Comparison of ENCODE assay signal across 8 cellular contexts in the genomic region with DNA sequence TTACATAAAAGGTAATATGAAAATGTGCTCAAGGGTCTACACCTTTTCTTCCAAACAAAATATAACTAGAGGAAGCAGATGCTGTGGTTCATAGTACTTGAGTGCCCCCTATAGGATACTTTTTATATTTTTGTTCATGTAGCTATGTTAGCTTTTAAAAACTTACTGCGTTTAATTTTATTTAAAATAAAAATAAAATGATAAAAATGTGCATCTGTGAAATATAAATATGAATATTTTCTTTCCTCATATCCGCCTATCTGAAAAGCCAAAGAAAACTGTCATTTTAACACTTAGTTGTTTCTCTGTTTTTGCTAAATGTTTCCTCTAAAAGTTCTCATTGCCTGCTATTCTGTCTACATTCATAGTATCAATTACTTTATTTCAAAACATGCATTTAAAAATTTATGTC. TPM values are rescaled to one million over a fixed set of nuclear protein-coding genes. Genes with fewer than 3 reads are reported as not detected.
A peak's percentile ranks its signal among the peaks of the same experiment; 100 is the strongest.
DNase-seq lines count a peak whose midpoint lies in the region; ATAC-seq and TF ChIP-seq lines count a peak whose summit lies in the region.

No MANE protein-coding gene starts in this region.

- no peak overlapping the region for H3K23ac ChIP-seq in neuronal stem cell (ENCODE audit: low read depth, low read length, poor library complexity)

- no peak overlapping the region for H3K9ac ChIP-seq in neuronal stem cell (ENCODE audit: low read depth, low read length, poor library complexity)

- H3K36me3 ChIP-seq in neuronal stem cell (replicated peaks in 1 of 2; ENCODE audit: control insufficient read depth in 2 of 2, insufficient read depth in 2 of 2, low read length in 2 of 2): no peaks in the 10 kb centered on the region

- no peaks in the 10 kb centered on the region for H3K9me3 ChIP-seq in neuronal stem cell (replicated peaks in 1 of 2; ENCODE audit: control insufficient read depth in 2 of 2, insufficient read depth in 1 of 2, low read depth in 1 of 2, low read length in 2 of 2)

- no peaks in the 10 kb centered on the region for H3K27me3 ChIP-seq in neuronal stem cell (ENCODE audit: control insufficient read depth in 3 of 3, insufficient read depth in 3 of 3, low read depth in 1 of 3, low read length in 3 of 3)

- no peak overlapping the region for H2BK12ac ChIP-seq in neuronal stem cell (ENCODE audit: low read length)

- TF ChIP-seq CTCF in GM20000 (IDR thresholded peaks at IDR 0.05; ENCODE audit: extremely low read depth, missing control alignments) (peak; percentile 14), cardiac fibroblast (IDR thresholded peaks at IDR 0.05; ENCODE audit: low read depth, low read length) (peak; percentile 35)

- no peak overlapping the region for H2AFZ ChIP-seq in neuronal stem cell (ENCODE audit: low read length)

- no peak overlapping the region for H4K8ac ChIP-seq in neuronal stem cell (ENCODE audit: low read depth, low read length)

- no peak overlapping the region for H2BK15ac ChIP-seq in neuronal stem cell (ENCODE audit: low read length)

- no peak overlapping the region for H4K91ac ChIP-seq in neuronal stem cell (ENCODE audit: low read depth, low read length, poor library complexity)

- no peaks in the 10 kb centered on the region for H3K79me1 ChIP-seq in neuronal stem cell (ENCODE audit: low read depth, low read length)

- H3K18ac ChIP-seq in neuronal stem cell (ENCODE audit: low read length): no peak overlapping the region

- no peak overlapping the region for H2BK5ac ChIP-seq in neuronal stem cell (ENCODE audit: low read length)

- no peak overlapping the region for H3K27ac ChIP-seq in neuronal stem cell (replicated peaks; ENCODE audit: low read length)

- no peak for ATAC-seq in HG03196 (IDR thresholded peaks at IDR 0.05; ENCODE audit: unreplicated experiment)

- no peaks in the 10 kb centered on the region for H3K4me1 ChIP-seq in neuronal stem cell (ENCODE audit: control insufficient read depth in 2 of 2, insufficient read depth in 1 of 2, low read depth in 1 of 2, low read length in 2 of 2)

- no peak overlapping the region for H3K4me2 ChIP-seq in neuronal stem cell (ENCODE audit: insufficient read depth, low read length, poor library complexity, severe bottlenecking)

- DNase-seq in AML-193 (lab: John Stamatoyannopoulos, UW): peak; percentile 21 to 28
- DNase-seq in GM20000 (ENCODE audit: low spot score): no peak
- DNase-seq in NCI-H2227 treated with DMSO at 0.1 percent for 48 hours (lab: John Stamatoyannopoulos, UW): peak; percentile 25
- peak; percentile 43 to 45 for DNase-seq in cardiac fibroblast (ENCODE audit: low read depth in 2 of 2)
- peak; percentile 32 for DNase-seq in neuronal stem cell (ENCODE audit: low spot score)
- no peak for DNase-seq in NCI-H146 treated with DMSO at 0.1 percent for 48 hours (lab: John Stamatoyannopoulos, UW; ENCODE audit: unreplicated experiment)
- DNase-seq in T-helper 1 cell: no peak

- H3K4ac ChIP-seq in neuronal stem cell (ENCODE audit: low read length): no peak overlapping the region

- H2BK120ac ChIP-seq in neuronal stem cell (ENCODE audit: low read depth, low read length): no peak overlapping the region

- H3K4me3 ChIP-seq in cardiac fibroblast (replicated peaks in 1 of 2; ENCODE audit: low read depth in 2 of 2, low read length in 2 of 2) (no peak overlapping the region), neuronal stem cell (ENCODE audit: low read length in 2 of 2) (no peak overlapping the region)

- no peak overlapping the region for H2AK5ac ChIP-seq in neuronal stem cell (ENCODE audit: low read depth, low read length)

- no peak overlapping the region for H3K14ac ChIP-seq in neuronal stem cell (ENCODE audit: low read length)

- no CpG with 5 or more reads among the region's 2 CpGs for WGBS in neuronal stem cell (ENCODE audit: extremely low coverage in 2 of 2, insufficient read length in 2 of 2, insufficient replicate concordance in 1 of 2), 2 donors

RNA-seq across cellular contexts. Expression of gene LRP1B, which starts 9.6 kb away (rescaled TPM):
- polyA plus RNA-seq in neuronal stem cell (2013, experiment 1 of 2): 0.06 TPM
- under 0.01 TPM for polyA plus RNA-seq in neuronal stem cell (2013, experiment 2 of 2)

Comparison
In these comparisons a context has a peak if more than half of its experiments do, and no peak if none do; other contexts are left out.
1. DNase-seq: peak in AML-193 (2 of 2), NCI-H2227 treated with DMSO at 0.1 percent for 48 hours (single experiment), cardiac fibroblast (2 of 2) and neuronal stem cell (single experiment); none in GM20000 (single experiment), NCI-H146 treated with DMSO at 0.1 percent for 48 hours (single experiment) and T-helper 1 cell (0 of 5).